In the genomic region with DNA sequence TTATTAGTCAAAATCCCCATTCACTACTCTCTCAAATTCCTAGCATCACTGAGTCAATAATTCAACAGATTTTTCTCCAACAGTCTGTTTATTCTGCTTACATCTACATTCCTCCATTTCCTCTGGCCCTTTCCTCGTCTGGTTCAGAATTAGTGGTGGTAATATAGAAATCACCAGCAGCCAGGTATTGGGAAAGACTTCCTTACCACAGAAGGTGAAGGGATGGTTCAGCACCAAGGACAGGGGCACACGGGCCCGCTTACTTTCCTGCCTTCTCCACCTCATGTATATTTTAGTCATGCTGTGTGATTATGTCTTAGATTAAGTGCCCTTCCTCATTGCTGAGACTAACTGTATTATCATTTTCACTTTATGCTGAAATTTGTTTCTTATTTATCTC, we compare ENCODE assay signal across 9 cellular contexts.
A peak's percentile ranks its signal among the peaks of the same experiment; 100 is the strongest.
DNase-seq lines count a peak whose midpoint lies in the region; ATAC-seq, FAIRE-seq and TF ChIP-seq lines count a peak whose summit lies in the region.
"Had no signal": no experiment of that assay in that cellular context is flagged by ENCODE, and none has a peak within 500 bp of the region (broad histone marks: within the 10 kb centered on the region; RNA-seq: fewer than 3 reads in every experiment).

No MANE protein-coding gene starts in this region.

- H3K36me3 Mint-ChIP-seq in neural progenitor cell, result no peaks in the 10 kb centered on the region

- H3K4me3 Mint-ChIP-seq in neural progenitor cell, result no peak overlapping the region
- H3K4me3 Mint-ChIP-seq: effector memory CD8-positive, alpha-beta T cell had no signal

- H3K27ac Mint-ChIP-seq in neural progenitor cell, result no peak overlapping the region
- H3K27ac Mint-ChIP-seq: effector memory CD8-positive, alpha-beta T cell had no signal

- no peak for TF ChIP-seq CTCF in neural progenitor cell (IDR thresholded peaks at IDR 0.05)

- no peaks in the 10 kb centered on the region for H3K9me3 ChIP-seq in neural progenitor cell (ENCODE audit: low read depth)

- no peak for ATAC-seq in left ventricle myocardium superior
- no peak for ATAC-seq in GM21786 (IDR thresholded peaks at IDR 0.05; ENCODE audit: unreplicated experiment)
- ATAC-seq: effector memory CD8-positive, alpha-beta T cell had no signal

- H3K4me1 Mint-ChIP-seq in neural progenitor cell, result no peaks in the 10 kb centered on the region

- peak; percentile 83 for FAIRE-seq in GM18507 (lab: Jason Lieb, UNC)

- no peaks in the 10 kb centered on the region for H3F3A ChIP-seq in neural progenitor cell (ENCODE audit: low read depth)

- H2AFZ ChIP-seq in neural progenitor cell (replicated peaks), result no peak overlapping the region

- no peaks in the 10 kb centered on the region for H3K9me3 Mint-ChIP-seq in neural progenitor cell

- H3K9ac ChIP-seq in neural progenitor cell, result no peak overlapping the region

- no peaks in the 10 kb centered on the region for H3K27me3 ChIP-seq in neural progenitor cell

- DNase-seq in GM18507 (ENCODE audit: extremely low spot score, insufficient read length, low read depth) (no peak), NCI-H460 (ENCODE audit: extremely low read depth, low read depth) (peak; percentile 24), amniotic epithelial cell (ENCODE audit: low read depth) (peak; percentile 37), neural progenitor cell (ENCODE audit: low spot score) (peak; percentile 78), SHP77 (lab: John Stamatoyannopoulos, UW) (no peak), left ventricle myocardium superior (no peak), NCI-H1105 (lab: John Stamatoyannopoulos, UW) (no peak)

- H3K27ac ChIP-seq in neural progenitor cell, result no peak overlapping the region

- H3K27me3 Mint-ChIP-seq in neural progenitor cell (ENCODE audit: insufficient read depth, low read depth), result peaks cover 10% of the 10 kb centered on the region

- no peaks in the 10 kb centered on the region for H3K36me3 ChIP-seq in neural progenitor cell

- intact Hi-C loops in left ventricle myocardium superior (cut with micrococcal nuclease), result no loop called here

- no peaks in the 10 kb centered on the region for H4K20me1 ChIP-seq in neural progenitor cell (ENCODE audit: low read depth)

- H3K79me2 ChIP-seq in neural progenitor cell (ENCODE audit: low read depth), result no peaks in the 10 kb centered on the region

- H3K4me1 ChIP-seq in neural progenitor cell, result no peaks in the 10 kb centered on the region

- H3K4me2 ChIP-seq in neural progenitor cell, result no peak overlapping the region

- H3K4me3 ChIP-seq in neural progenitor cell, result no peak overlapping the region

Comparison
In these comparisons a context has a peak if more than half of its experiments do, and no peak if none do; other contexts are left out.
1. DNase-seq: peak in NCI-H460 (single experiment), amniotic epithelial cell (single experiment) and neural progenitor cell (single experiment); none in GM18507 (single experiment), SHP77 (0 of 2), left ventricle myocardium superior (single experiment) and NCI-H1105 (single experiment).